In the genomic region with DNA sequence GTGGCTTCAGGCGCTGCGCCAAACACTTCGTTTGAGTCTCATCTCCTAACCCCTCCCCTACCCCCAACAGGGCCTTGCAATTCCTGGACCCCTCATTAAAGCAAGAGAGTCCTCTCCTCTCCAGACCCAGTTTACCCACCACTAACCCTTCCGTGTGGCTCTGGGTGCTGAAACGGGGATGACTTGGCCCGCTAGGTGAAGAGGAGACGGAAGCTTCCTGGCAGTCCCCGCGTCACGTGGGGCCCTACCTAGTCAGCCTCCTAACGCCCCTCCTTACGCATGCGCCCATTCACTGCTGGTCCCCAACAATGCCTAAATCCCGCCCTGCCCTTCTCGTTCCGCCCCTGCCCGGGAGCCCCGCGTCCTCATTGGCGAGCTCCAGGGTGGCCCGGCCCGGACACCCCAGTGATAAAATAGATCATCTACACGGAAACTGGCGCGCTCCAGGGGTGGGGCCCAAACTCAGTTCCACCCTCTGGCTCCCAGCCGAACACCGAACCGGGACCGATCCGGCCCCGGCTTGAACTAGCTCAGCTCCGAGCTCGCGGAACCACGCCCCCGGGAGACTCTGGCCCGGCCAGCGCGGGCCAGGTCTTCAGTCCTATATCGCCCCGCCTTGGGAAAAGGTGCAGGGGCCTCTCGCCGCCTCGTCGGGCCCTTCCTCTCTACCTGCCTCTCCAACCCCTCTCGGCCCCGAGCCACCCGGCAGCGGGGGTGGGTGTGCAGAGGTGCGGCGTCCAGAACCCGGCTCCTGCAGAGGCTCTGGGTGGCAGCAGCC, we compare ENCODE assay signal across 8 cellular contexts.
DNase-seq lines count a peak whose midpoint lies in the region; ATAC-seq lines count a peak whose summit lies in the region.

A gene with protein sequence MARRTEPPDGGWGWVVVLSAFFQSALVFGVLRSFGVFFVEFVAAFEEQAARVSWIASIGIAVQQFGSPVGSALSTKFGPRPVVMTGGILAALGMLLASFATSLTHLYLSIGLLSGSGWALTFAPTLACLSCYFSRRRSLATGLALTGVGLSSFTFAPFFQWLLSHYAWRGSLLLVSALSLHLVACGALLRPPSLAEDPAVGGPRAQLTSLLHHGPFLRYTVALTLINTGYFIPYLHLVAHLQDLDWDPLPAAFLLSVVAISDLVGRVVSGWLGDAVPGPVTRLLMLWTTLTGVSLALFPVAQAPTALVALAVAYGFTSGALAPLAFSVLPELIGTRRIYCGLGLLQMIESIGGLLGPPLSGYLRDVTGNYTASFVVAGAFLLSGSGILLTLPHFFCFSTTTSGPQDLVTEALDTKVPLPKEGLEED (plus strand): TSS at position 425 of the 778 bp plus-strand sequence. CDS start 368 bp downstream, outside the sequence.

- ATAC-seq in GM21528 (IDR thresholded peaks at IDR 0.05; ENCODE audit: low FRiP score, unreplicated experiment) = peak; percentile 87

- DNase-seq in DMS114 treated with DMSO at 0.1 percent for 48 hours (lab: John Stamatoyannopoulos, UW; ENCODE audit: unreplicated experiment) (peak; percentile 93), HuH-7.5 (ENCODE audit: low spot score) (peak; percentile 98), OCI-M1 (lab: John Stamatoyannopoulos, UW) (peak; percentile 97), activated T-cell treated with anti-CD3 and anti-CD28 coated beads for 24 hours (ENCODE audit: low read depth) (peak; percentile 98), epidermal melanocyte (ENCODE audit: insufficient read length, low spot score) (peak; percentile 99), midbrain (lab: John Stamatoyannopoulos, UW) (peak; percentile 88)
- DNase-seq in stimulated activated CD8-positive, alpha-beta memory T cell treated with anti-CD3 and anti-CD28 coated beads, Interleukin-2, amount 100 ng/mL, for 1 hour (ENCODE audit: low read depth in 2 of 2) = peak; percentile 95 to 97

Comparison
In these comparisons a context has a peak if more than half of its experiments do, and no peak if none do; other contexts are left out.
1. Peak in every context shown above with its lines: DNase-seq and ATAC-seq.